Comparison of ENCODE assay signal across 16 cellular contexts in the genomic region with DNA sequence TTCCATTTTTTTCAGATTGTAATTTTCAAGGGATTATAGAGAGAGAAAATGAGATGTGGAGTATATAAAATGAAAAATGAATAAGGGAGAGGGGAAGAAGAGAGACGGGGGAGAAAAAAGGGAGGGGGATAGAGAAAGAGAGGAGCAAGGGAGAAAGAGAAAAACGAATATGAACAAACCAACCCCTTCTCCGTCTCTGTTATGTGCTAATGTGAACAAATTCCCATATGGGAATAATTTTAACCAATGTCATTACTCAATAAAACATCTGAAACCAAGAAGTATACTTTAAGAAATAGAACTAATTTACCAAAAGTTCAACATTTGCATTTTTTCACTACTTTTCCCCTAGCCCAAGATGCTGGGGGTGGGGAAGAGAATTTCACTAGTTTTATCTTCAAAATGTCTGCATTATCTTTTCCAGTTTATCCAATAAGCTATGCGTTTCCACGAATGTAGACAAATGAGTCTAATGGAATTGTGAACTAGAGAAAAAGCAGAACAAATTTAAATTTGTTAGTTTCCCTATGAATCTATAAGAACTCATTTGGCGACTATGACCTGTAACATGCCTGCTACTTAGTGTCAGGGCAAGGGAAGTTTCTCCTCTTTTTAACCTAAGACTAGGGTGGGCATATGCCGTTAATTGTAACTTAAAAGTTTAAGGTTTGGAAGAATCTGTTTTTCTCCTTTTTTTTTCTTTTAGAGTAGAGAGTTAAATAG.
"Had no signal": no experiment of that assay in that cellular context is flagged by ENCODE, and none has a peak within 500 bp of the region (broad histone marks: within the 10 kb centered on the region; RNA-seq: fewer than 3 reads in every experiment).

No MANE protein-coding gene starts in this region.

- H3K27ac Mint-ChIP-seq: activated CD4-positive, alpha-beta T cell treated with anti-CD3 and anti-CD28 coated beads, Interleukin-2, amount 10 ng/mL, durations not matched to agents 24 days and 14 days; activated CD8-positive, alpha-beta T cell treated with anti-CD3 and anti-CD28 coated beads, Interleukin-2, amount 10 ng/mL, durations not matched to agents 7 days and 5 days; activated naive CD8-positive, alpha-beta T cell treated with anti-CD3 and anti-CD28 coated beads for 36 hours; activated T-helper 1 cell treated with anti-CD3 and anti-CD28 coated beads, Interleukin-12 subunit alpha, Interleukin-12 subunit beta, Interleukin-2, Interleukin-4 antibody, amounts not matched to agents 30 ng/mL and 10 ng/mL and 1 ng/mL, durations not matched to agents 14 hours and 24 hours and 36 hours; immature natural killer cell; WTC11 had no signal

- H3K4me1 ChIP-seq: foreskin keratinocyte, right lobe of liver had no signal

- H3K9me3 ChIP-seq: ovary, right lobe of liver had no signal

- H3K36me3 ChIP-seq: ovary, right lobe of liver had no signal

- H3K4me3 Mint-ChIP-seq: activated CD4-positive, alpha-beta T cell treated with anti-CD3 and anti-CD28 coated beads, Interleukin-2, amount 10 ng/mL, durations not matched to agents 24 days and 14 days; activated CD8-positive, alpha-beta T cell treated with anti-CD3 and anti-CD28 coated beads, Interleukin-2, amount 10 ng/mL, durations not matched to agents 7 days and 5 days; activated naive CD8-positive, alpha-beta T cell treated with anti-CD3 and anti-CD28 coated beads for 36 hours; activated T-helper 1 cell treated with anti-CD3 and anti-CD28 coated beads, Interleukin-12 subunit alpha, Interleukin-12 subunit beta, Interleukin-2, Interleukin-4 antibody, amounts not matched to agents 30 ng/mL and 10 ng/mL and 1 ng/mL, durations not matched to agents 14 hours and 24 hours and 36 hours; brain; immature natural killer cell; WTC11 had no signal

- H3K36me3 Mint-ChIP-seq: activated naive CD8-positive, alpha-beta T cell treated with anti-CD3 and anti-CD28 coated beads for 36 hours; brain; immature natural killer cell; WTC11 had no signal

- H3K4me1 Mint-ChIP-seq: activated CD4-positive, alpha-beta T cell treated with anti-CD3 and anti-CD28 coated beads, Interleukin-2, amount 10 ng/mL, durations not matched to agents 24 days and 14 days had no signal

- H3K4me3 ChIP-seq: coronary artery, ovary, right lobe of liver had no signal

- H3K27me3 ChIP-seq: foreskin keratinocyte, ovary, right lobe of liver had no signal

- H3K27me3 Mint-ChIP-seq: activated naive CD8-positive, alpha-beta T cell treated with anti-CD3 and anti-CD28 coated beads for 36 hours; brain had no signal

- H3K9me3 Mint-ChIP-seq: activated CD4-positive, alpha-beta T cell treated with anti-CD3 and anti-CD28 coated beads, Interleukin-2, amount 10 ng/mL, durations not matched to agents 24 days and 14 days; activated naive CD8-positive, alpha-beta T cell treated with anti-CD3 and anti-CD28 coated beads for 36 hours; activated T-helper 1 cell treated with anti-CD3 and anti-CD28 coated beads, Interleukin-12 subunit alpha, Interleukin-12 subunit beta, Interleukin-2, Interleukin-4 antibody, amounts not matched to agents 30 ng/mL and 10 ng/mL and 1 ng/mL, durations not matched to agents 14 hours and 24 hours and 36 hours; brain; immature natural killer cell; WTC11 had no signal

- DNase-seq: activated CD4-positive, alpha-beta T cell treated with anti-CD3 and anti-CD28 coated beads, Interleukin-2, amount 10 ng/mL, durations not matched to agents 24 days and 14 days; activated CD8-positive, alpha-beta memory T cell treated with anti-CD3 and anti-CD28 coated beads, Interleukin-2, amount 50 U/mL, for 4 hours; activated CD8-positive, alpha-beta T cell treated with anti-CD3 and anti-CD28 coated beads, Interleukin-2, amount 10 ng/mL, durations not matched to agents 7 days and 5 days; activated naive CD8-positive, alpha-beta T cell treated with anti-CD3 and anti-CD28 coated beads for 36 hours; amygdala; central memory CD4-positive, alpha-beta T cell; foreskin keratinocyte; immature natural killer cell; ovary; right lobe of liver; T-helper 2 cell had no signal

- H3K27ac ChIP-seq: coronary artery, foreskin keratinocyte, ovary, right lobe of liver had no signal

- ATAC-seq: activated CD8-positive, alpha-beta T cell treated with anti-CD3 and anti-CD28 coated beads, Interleukin-2, amount 10 ng/mL, durations not matched to agents 7 days and 5 days; esophagus mucosa; foreskin keratinocyte; right lobe of liver; WTC11 had no signal
